29 cellular contexts compared by ENCODE assay signal in the genomic region with DNA sequence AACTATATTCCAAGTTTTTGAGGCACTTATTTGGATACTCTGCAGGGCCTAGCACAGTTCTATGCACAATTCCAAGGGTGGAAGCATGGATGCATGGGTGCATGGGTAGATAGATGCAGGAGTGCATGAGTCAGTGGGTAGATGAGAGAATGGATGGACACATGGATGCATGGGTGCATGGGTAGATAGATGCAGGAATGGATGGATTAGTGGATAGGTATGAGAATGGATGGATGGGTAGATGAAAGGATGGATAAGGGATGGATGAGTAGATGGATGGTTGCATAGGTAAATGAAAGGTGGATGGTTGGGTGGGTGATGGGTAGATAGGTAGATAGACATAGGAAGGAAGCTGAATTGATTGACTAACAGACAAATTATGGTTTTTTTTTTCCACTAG. TPM values are rescaled to one million over a fixed set of nuclear protein-coding genes. Genes with fewer than 3 reads are reported as not detected.
DNase-seq lines count a peak whose midpoint lies in the region; ATAC-seq and TF ChIP-seq lines count a peak whose summit lies in the region.
"Had no signal": no experiment of that assay in that cellular context is flagged by ENCODE, and none has a peak within 500 bp of the region (broad histone marks: within the 10 kb centered on the region; RNA-seq: fewer than 3 reads in every experiment).

No MANE protein-coding gene starts in this region.

- DNase-seq in body of pancreas: no peak
- DNase-seq in mesenchymal stem cell: no peak
- DNase-seq in trophoblast cell: no peak
- no peak for DNase-seq in KBM-7
- no peak for DNase-seq in SIG-M5 treated with dmso at 0.1 percent for 504 hours (lab: John Stamatoyannopoulos, UW; ENCODE audit: unreplicated experiment)
- no peak for DNase-seq in substantia nigra (lab: John Stamatoyannopoulos, UW)
- DNase-seq: 8988T; ACHN; BE2C; C1 segment of cervical spinal cord; CD4-positive, alpha-beta memory T cell; CD4-positive, CD25-positive, alpha-beta regulatory T cell; CD8-positive, alpha-beta memory T cell; COR-L47; DMS 273 treated with DMSO at 0.1 percent for 48 hours; DMS153; DMS53; DMS79; DND-41; EL; GDM1 had no signal

- H3K4ac ChIP-seq in mesenchymal stem cell (ENCODE audit: low read depth in 1 of 2, low read length in 2 of 2) (no peak overlapping the region), trophoblast cell (ENCODE audit: low read depth, low read length) (no peak overlapping the region)

- H4K91ac ChIP-seq in mesenchymal stem cell (ENCODE audit: low read length) (peak overlapping the region; percentile 21), trophoblast cell (ENCODE audit: low read depth, low read length) (no peak overlapping the region)

- H3K79me2 ChIP-seq in trophoblast cell (ENCODE audit: control insufficient read depth, insufficient read depth, low read length, poor library complexity): no peaks in the 10 kb centered on the region

- no peak overlapping the region for H4K12ac ChIP-seq in trophoblast cell (ENCODE audit: low read depth, low read length)

- no peak overlapping the region for H3K18ac ChIP-seq in mesenchymal stem cell (ENCODE audit: low read depth in 1 of 2, low read length in 2 of 2)
- no peak overlapping the region for H3K18ac ChIP-seq in trophoblast cell (ENCODE audit: low read length)

- peak overlapping the region in 2 of 4 donors; percentile 6 to 25 for H3K27ac ChIP-seq in body of pancreas
- H3K27ac ChIP-seq in mesenchymal stem cell (ENCODE audit: low read length, poor library complexity, severe bottlenecking): no peak overlapping the region
- H3K27ac ChIP-seq in trophoblast cell (ENCODE audit: low read depth, low read length): no peak overlapping the region
- H3K27ac ChIP-seq in substantia nigra (ENCODE audit: low read depth, low read length, poor library complexity, severe bottlenecking): no peak overlapping the region
- H3K27ac ChIP-seq: BLaER1 had no signal

- peak in 2 of 3 donors; percentile 60 to 70 for TF ChIP-seq POLR2A in body of pancreas (IDR thresholded peaks at IDR 0.05)

- H2BK120ac ChIP-seq in mesenchymal stem cell (ENCODE audit: low read depth, low read length) (no peak overlapping the region), trophoblast cell (ENCODE audit: insufficient read depth, low read length, poor library complexity) (no peak overlapping the region)

- H2BK12ac ChIP-seq in mesenchymal stem cell (ENCODE audit: low read length in 2 of 2) (no peak overlapping the region), trophoblast cell (ENCODE audit: low read length) (no peak overlapping the region)

- in situ Hi-C loops in KBM-7 (cut with MboI; ENCODE audit: low pct_unique_long_range_greater_than_20kb, low sequenced_read_pairs): no loop called here

- ATAC-seq in body of pancreas: no peak
- ATAC-seq in HG03520 (IDR thresholded peaks at IDR 0.05; ENCODE audit: unreplicated experiment): no peak
- ATAC-seq: GM12878 had no signal

- H2BK15ac ChIP-seq in mesenchymal stem cell (ENCODE audit: low read depth, poor library complexity, severe bottlenecking): no peak overlapping the region

- H2BK5ac ChIP-seq in mesenchymal stem cell (ENCODE audit: low read depth, low read length, poor library complexity, severe bottlenecking): no peak overlapping the region
- no peak overlapping the region for H2BK5ac ChIP-seq in trophoblast cell (ENCODE audit: low read depth, low read length, poor library complexity)

- H3K23ac ChIP-seq in mesenchymal stem cell (ENCODE audit: low read length in 2 of 2): no peak overlapping the region
- peak overlapping the region; percentile 5 for H3K23ac ChIP-seq in trophoblast cell (ENCODE audit: low read length)

- intact Hi-C loops in body of pancreas (cut with DNase I): no loop called here

- H3K27me3 ChIP-seq in body of pancreas (no peaks in the 10 kb centered on the region), mesenchymal stem cell (ENCODE audit: control insufficient read depth in 1 of 2, insufficient read depth in 1 of 2, low read length in 2 of 2) (peaks cover 4 to 5% of the 10 kb centered on the region in 2 experiments), trophoblast cell (ENCODE audit: insufficient read depth, low read length) (no peaks in the 10 kb centered on the region)
- H3K27me3 ChIP-seq: BE2C, BLaER1 had no signal

- no peak overlapping the region for H2AK5ac ChIP-seq in mesenchymal stem cell (ENCODE audit: low read length, severe bottlenecking)
- H2AK5ac ChIP-seq in trophoblast cell (ENCODE audit: low read length): no peak overlapping the region

- peaks cover 0 to 17% of the 10 kb centered on the region in 2 donors for H3K36me3 ChIP-seq in body of pancreas (replicated peaks in 1 of 2; ENCODE audit: insufficient read depth in 1 of 2, low read depth in 2 of 2)
- no peaks in the 10 kb centered on the region for H3K36me3 ChIP-seq in mesenchymal stem cell (ENCODE audit: control insufficient read depth in 1 of 2, insufficient read depth in 2 of 2, low read depth in 1 of 2, low read length in 2 of 2)
- no peaks in the 10 kb centered on the region for H3K36me3 ChIP-seq in trophoblast cell (ENCODE audit: control insufficient read depth in 1 of 2, insufficient read depth in 2 of 2, low read length in 2 of 2)
- H3K36me3 ChIP-seq: BE2C, BLaER1 had no signal

- H3K9me3 ChIP-seq in body of pancreas (no peaks in the 10 kb centered on the region), mesenchymal stem cell (ENCODE audit: control insufficient read depth, low read length) (no peaks in the 10 kb centered on the region), trophoblast cell (ENCODE audit: insufficient read depth, low read depth, low read length) (no peaks in the 10 kb centered on the region)
- H3K9me3 ChIP-seq: BE2C, BLaER1 had no signal

- no peaks in the 10 kb centered on the region for H3K79me1 ChIP-seq in mesenchymal stem cell (replicated peaks; ENCODE audit: low read length, poor library complexity, severe bottlenecking)
- H3K79me1 ChIP-seq in trophoblast cell (ENCODE audit: low read length): no peaks in the 10 kb centered on the region

- H2AFZ ChIP-seq in mesenchymal stem cell (ENCODE audit: low read depth, low read length) (no peak overlapping the region), trophoblast cell (ENCODE audit: insufficient read depth, low read length, poor library complexity) (no peak overlapping the region)

- no peak overlapping the region for H4K8ac ChIP-seq in mesenchymal stem cell (ENCODE audit: low read length)
- no peak overlapping the region for H4K8ac ChIP-seq in trophoblast cell (ENCODE audit: low read depth, low read length)

- H3K4me2 ChIP-seq in mesenchymal stem cell (ENCODE audit: low read length, poor library complexity, severe bottlenecking): no peak overlapping the region
- H3K4me2 ChIP-seq in trophoblast cell (ENCODE audit: low read length): no peak overlapping the region
- H3K4me2 ChIP-seq: BLaER1 had no signal

- H3K14ac ChIP-seq in mesenchymal stem cell (ENCODE audit: low read length in 2 of 2): no peak overlapping the region
- H3K14ac ChIP-seq in trophoblast cell (ENCODE audit: low read length): no peak overlapping the region

- H3K9ac ChIP-seq in mesenchymal stem cell (ENCODE audit: low read length): no peak overlapping the region
- H3K9ac ChIP-seq in trophoblast cell (ENCODE audit: low read length): no peak overlapping the region
- H3K9ac ChIP-seq: BLaER1 had no signal

- H3K4me3 ChIP-seq in body of pancreas: no peak overlapping the region
- no peak overlapping the region for H3K4me3 ChIP-seq in mesenchymal stem cell (ENCODE audit: insufficient read depth in 1 of 2, low read depth in 1 of 2, low read length in 2 of 2)
- no peak overlapping the region for H3K4me3 ChIP-seq in trophoblast cell (ENCODE audit: low read depth, low read length)
- H3K4me3 ChIP-seq: BLaER1, GM12878 had no signal

- H3K4me1 ChIP-seq in body of pancreas (peaks cover 68% of the 10 kb centered on the region), mesenchymal stem cell (ENCODE audit: control insufficient read depth, insufficient read depth, low read depth, low read length) (no peaks in the 10 kb centered on the region), trophoblast cell (ENCODE audit: control insufficient read depth in 1 of 2, insufficient read depth in 2 of 2, low read length in 2 of 2) (no peaks in the 10 kb centered on the region)
- H3K4me1 ChIP-seq: BE2C had no signal

- no peak for TF ChIP-seq CTCF in body of pancreas (IDR thresholded peaks at IDR 0.05)

RNA-seq across cellular contexts. Expression of a gene that starts 15.6 kb away (rescaled TPM):
- 1,000 to 10,000 TPM in 1 of 2 donors, 100 to 1,000 TPM in 1; 455 to 2,069 TPM for total RNA-seq in body of pancreas
- not detected for polyA plus RNA-seq in mesenchymal stem cell (2013, experiment 1 of 2)
- polyA plus RNA-seq in mesenchymal stem cell (2013, experiment 2 of 2): not detected
- polyA plus RNA-seq in trophoblast cell (2013): not detected in 2 replicates
- total RNA-seq: A673; CD4-positive, alpha-beta memory T cell; CD4-positive, CD25-positive, alpha-beta regulatory T cell; CD8-positive, alpha-beta memory T cell; Daoy; G401 had no signal
- polyA plus RNA-seq: AG04450; CD14-positive monocyte; CD4-positive, alpha-beta memory T cell; CD4-positive, CD25-positive, alpha-beta regulatory T cell; CD8-positive, alpha-beta memory T cell; GM12878 had no signal

RNA-seq across cellular contexts. Expression of a gene that starts 45.6 kb away (rescaled TPM):
- 1,000 to 10,000 TPM; 3,318 to 4,534 TPM for total RNA-seq in body of pancreas
- not detected for polyA plus RNA-seq in mesenchymal stem cell (2013, experiment 1 of 2)
- polyA plus RNA-seq in mesenchymal stem cell (2013, experiment 2 of 2): not detected
- not detected in 2 replicates for polyA plus RNA-seq in trophoblast cell (2013)
- total RNA-seq: A673; CD4-positive, alpha-beta memory T cell; CD4-positive, CD25-positive, alpha-beta regulatory T cell; CD8-positive, alpha-beta memory T cell; Daoy; G401 had no signal
- polyA plus RNA-seq: AG04450; CD14-positive monocyte; CD4-positive, alpha-beta memory T cell; CD4-positive, CD25-positive, alpha-beta regulatory T cell; CD8-positive, alpha-beta memory T cell; GM12878 had no signal
